ENCODE assay signal across 22 cellular contexts in the genomic region with DNA sequence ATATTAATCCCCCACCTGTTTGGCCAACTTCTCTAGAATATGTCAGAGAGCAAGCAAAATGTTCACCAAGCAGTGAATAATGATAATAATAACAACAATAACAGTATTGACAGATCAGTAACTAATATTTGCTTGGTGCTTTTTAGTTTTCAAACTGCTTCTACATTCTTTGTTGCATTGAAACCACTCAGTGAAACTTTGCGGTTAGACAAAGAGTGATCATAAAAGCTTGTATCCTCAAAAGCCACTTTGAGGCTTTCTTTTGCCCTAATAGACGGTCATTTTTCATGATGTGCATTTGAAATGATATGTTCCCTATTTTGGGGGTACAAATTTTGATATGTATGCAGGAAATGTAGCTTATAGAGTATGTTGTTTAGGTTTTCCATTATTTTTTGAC.
"Had no signal": no experiment of that assay in that cellular context is flagged by ENCODE, and none has a peak within 500 bp of the region (broad histone marks: within the 10 kb centered on the region; RNA-seq: fewer than 3 reads in every experiment).

No MANE protein-coding gene starts in this region.

- H3K27ac ChIP-seq: PC-9, Peyer's patch, SJSA1, SK-N-MC had no signal

- H3K27me3 ChIP-seq: Peyer's patch, SJSA1 had no signal

- H3K36me3 ChIP-seq: SJSA1 had no signal

- DNase-seq: Karpas-422, KBM-7, NCI-H1092, NCI-H1105 treated with DMSO at 0.1 percent for 48 hours, NCI-H1417 treated with DMSO at 0.1 percent for 48 hours, NCI-H146, NCI-H1694 treated with DMSO at 0.1 percent for 48 hours, NCI-H1930, NCI-H2081, NCI-H2107, NCI-H2227 treated with DMSO at 0.1 percent for 48 hours, NCI-H524, NCI-H526 treated with DMSO at 0.1 percent for 48 hours, NCI-H748 treated with DMSO at 0.1 percent for 48 hours, OCI-M1, PC-9, Peyer's patch, Right ventricle myocardium superior, SIG-M5 had no signal

- H2AFZ ChIP-seq: PC-9 had no signal

- FAIRE-seq: HepG2 had no signal

- H3K4me2 ChIP-seq: PC-9 had no signal

- H3K4me1 ChIP-seq: Peyer's patch had no signal

- H3K9me3 ChIP-seq: Peyer's patch, SJSA1 had no signal

- ATAC-seq: HepG2 had no signal

- H3K4me3 ChIP-seq: PC-9, Peyer's patch, SJSA1, SK-N-MC had no signal
